Comparison of ENCODE assay signal across 23 cellular contexts in genomic region chr5:139079969-139080368, GRCh38.
DNase-seq lines count a peak whose midpoint lies in the region; ATAC-seq, FAIRE-seq and TF ChIP-seq lines count a peak whose summit lies in the region.
"Had no signal": no experiment of that assay in that cellular context is flagged by ENCODE, and none has a peak within 500 bp of the region (broad histone marks: within the 10 kb centered on the region; RNA-seq: fewer than 3 reads in every experiment).

No MANE protein-coding gene starts in this region.

- no peaks in the 10 kb centered on the region for H3K27me3 Mint-ChIP-seq in mesothelial cell of epicardium (ENCODE audit: low read depth)
- H3K27me3 Mint-ChIP-seq: B cell; CD4-positive, CD25-positive, alpha-beta regulatory T cell had no signal

- CTCF ChIA-PET in K562 (lab: Yijun Ruan, JAX; ENCODE audit: low intra/inter-chr PET ratio): interaction anchor here (0.7 kb wide), 1 partner anchor 9 kb away, joined by 3 read pairs; no protein-coding TSS in a partner anchor

- H3K9me3 Mint-ChIP-seq in mesothelial cell of epicardium: no peaks in the 10 kb centered on the region
- H3K9me3 Mint-ChIP-seq: CD8-positive, alpha-beta T cell had no signal

- H3K9me3 ChIP-seq in K562 (replicated peaks; ENCODE audit: control insufficient read depth, insufficient read depth, low read depth, low read length) (no peaks in the 10 kb centered on the region), tibial nerve (no peaks in the 10 kb centered on the region)
- H3K9me3 ChIP-seq: Caco-2 had no signal

- TF ChIP-seq CTCF in K562 (IDR thresholded peaks at IDR 0.05 in 2 of 3, conservative IDR thresholded peaks at IDR 0.05 in 1 of 3; ENCODE audit: insufficient read depth in 2 of 3, low read depth in 1 of 3, low read length in 3 of 3) (no peak), dorsolateral prefrontal cortex (IDR thresholded peaks at IDR 0.05 in 54 of 56, conservative IDR thresholded peaks at IDR 0.05 in 2 of 56; ENCODE audit: low read depth in 1 of 56, partially characterized antibody in 56 of 56) (no peak), tibial nerve (IDR thresholded peaks at IDR 0.05) (no peak), mesothelial cell of epicardium (IDR thresholded peaks at IDR 0.05; ENCODE audit: unreplicated experiment) (no peak)

- H3K27ac ChIP-seq in K562 (ENCODE audit: extremely low read depth, low read depth, low read length): no peak overlapping the region
- H3K27ac ChIP-seq in dorsolateral prefrontal cortex: peak overlapping the region in 35 of 59 donors; percentile 2 to 86 (median 62)
- H3K27ac ChIP-seq in tibial nerve: peak overlapping the region in 3 of 4 donors; percentile 63 to 83 (median 81)
- H3K27ac ChIP-seq: 22Rv1, BLaER1, C4-2B, GM23248 had no signal

- ATAC-seq in K562: no peak
- ATAC-seq: CD8-positive, alpha-beta T cell had no signal

- H3K36me3 Mint-ChIP-seq in mesothelial cell of epicardium: peaks cover 6% of the 10 kb centered on the region

- peaks cover 30% of the 10 kb centered on the region for H3K4me1 Mint-ChIP-seq in mesothelial cell of epicardium

- no peak overlapping the region for H3K4me2 ChIP-seq in K562 (ENCODE audit: insufficient read depth, low read length)
- H3K4me2 ChIP-seq: BLaER1 had no signal

- peaks cover 0 to 3% of the 10 kb centered on the region in 2 experiments; a peak in 1 of 5 replicates for H3K4me1 ChIP-seq in K562 (replicated peaks in 1 of 2; ENCODE audit: control insufficient read depth in 2 of 2, insufficient read depth in 2 of 2, low read length in 2 of 2)
- peaks cover 0 to 56% (median 20%) of the 10 kb centered on the region in 4 donors for H3K4me1 ChIP-seq in tibial nerve
- H3K4me1 ChIP-seq: BLaER1 had no signal

- no peak for TF ChIP-seq POLR2A in K562 (conservative IDR thresholded peaks at IDR 0.05)
- no peak for TF ChIP-seq POLR2A in tibial nerve (IDR thresholded peaks at IDR 0.05)

- POLR2A ChIA-PET in K562 (lab: Yijun Ruan, JAX): interaction anchor here (0.6 to 1.6 kb wide), 2 partner anchors 10 to 1674 kb away, joined by 4 to 7 read pairs; no protein-coding TSS in a partner anchor

- 0 out of 2 replicates have a peak, but pooled peaks cover 3% of the 10 kb centered on the region for H4K20me1 ChIP-seq in K562 (replicated peaks; ENCODE audit: control insufficient read depth, insufficient read depth, low read length)
- H4K20me1 ChIP-seq: BLaER1 had no signal

- intact Hi-C loops in K562 (cut with micrococcal nuclease) (no loop called here), dorsolateral prefrontal cortex (cut with DNase I) (loop anchor here in 1 of 2 donors (10.0 kb wide), 1 partner anchor 115 kb away; the partner anchor contains the start of gene SIL1)

- H3K27me3 ChIP-seq in K562 (ENCODE audit: control insufficient read depth in 2 of 2, insufficient read depth in 2 of 2, low read length in 2 of 2) (no peaks in the 10 kb centered on the region), dorsolateral prefrontal cortex (no peaks in the 10 kb centered on the region), tibial nerve (no peaks in the 10 kb centered on the region)
- H3K27me3 ChIP-seq: BLaER1 had no signal

- DNase-seq in NCI-H748 (lab: John Stamatoyannopoulos, UW; ENCODE audit: unreplicated experiment) (peak; percentile 19), NCI-H748 treated with DMSO at 0.1 percent for 48 hours (lab: John Stamatoyannopoulos, UW) (no peak), K562 (ENCODE audit: extremely low read depth in 1 of 4, low spot score in 3 of 4) (no peak), dorsolateral prefrontal cortex (no peak), tibial nerve (ENCODE audit: low spot score in 2 of 2) (no peak), mesothelial cell of epicardium (ENCODE audit: low spot score in 2 of 2, unreplicated experiment in 2 of 2) (no peak)
- DNase-seq in stimulated activated CD4-positive, alpha-beta T cell treated with anti-CD3 and anti-CD28 coated beads, Interleukin-4, amount 100 ng/mL, for 24 hours: no peak
- DNase-seq in stimulated activated CD4-positive, alpha-beta T cell treated with anti-CD3 and anti-CD28 coated beads, Interleukin-12 subunit alpha, Interleukin-12 subunit beta, amount 100 ng/mL, for 4 hours: no peak
- DNase-seq: Caco-2; CD4-positive, CD25-positive, alpha-beta regulatory T cell; CD8-positive, alpha-beta T cell; DMS153; DND-41; GM23248; H7; HCEC 1CT had no signal

- H3K36me3 ChIP-seq in K562 (ENCODE audit: control insufficient read depth, insufficient read depth, low read length) (no peaks in the 10 kb centered on the region), tibial nerve (no peaks in the 10 kb centered on the region)

- H3K9me1 ChIP-seq in K562 (ENCODE audit: control insufficient read depth, insufficient read depth, low read length): no peaks in the 10 kb centered on the region

- no peak overlapping the region for H3K4me3 Mint-ChIP-seq in mesothelial cell of epicardium
- H3K4me3 Mint-ChIP-seq: B cell; CD4-positive, CD25-positive, alpha-beta regulatory T cell; CD8-positive, alpha-beta T cell had no signal

- no TSS peak for BruUV-seq in K562 (replicated peaks; lab: Mats Ljungman, UMichigan)

- H3K4me3 ChIP-seq in K562 (no peak overlapping the region), dorsolateral prefrontal cortex (no peak overlapping the region), tibial nerve (no peak overlapping the region)
- H3K4me3 ChIP-seq: BLaER1, GM23248 had no signal

- no peaks in the 10 kb centered on the region for H3K79me2 ChIP-seq in K562 (ENCODE audit: control insufficient read depth, insufficient read depth, low read length)

- no peak for FAIRE-seq in K562 (lab: Jason Lieb, UNC)
- FAIRE-seq: A204.1, G401.6, H1 had no signal

- TF ChIP-seq RAD21 in K562 (CRISPR knock-in tag; conservative IDR thresholded peaks at IDR 0.05 in 1 of 2, IDR thresholded peaks at IDR 0.05 in 1 of 2): no peak

- H3K27ac Mint-ChIP-seq in mesothelial cell of epicardium: no peak overlapping the region
- H3K27ac Mint-ChIP-seq: B cell; CD4-positive, CD25-positive, alpha-beta regulatory T cell; CD8-positive, alpha-beta T cell had no signal

- in situ Hi-C loops in K562 (cut with MboI): no loop called here

- H3K9ac ChIP-seq in K562 (ENCODE audit: insufficient read depth in 1 of 2, low read depth in 2 of 2, low read length in 2 of 2): no peak overlapping the region
- H3K9ac ChIP-seq: BLaER1, GM23248 had no signal

- 46% methylated on average over 2 of the region's 2 CpGs for WGBS in K562 (ENCODE audit: insufficient coverage, low coverage, missing lambda C conversion rate)
- WGBS in tibial nerve, 2 donors: 53 to 64% methylated on average over 2 of the region's 2 CpGs

- H2AFZ ChIP-seq in K562 (ENCODE audit: low read depth, low read length): no peak overlapping the region
- H2AFZ ChIP-seq: GM23248 had no signal

- no peak for TF ChIP-seq EP300 in K562 (IDR thresholded peaks at IDR 0.05; ENCODE audit: low read length)
- no peak for TF ChIP-seq EP300 in tibial nerve (IDR thresholded peaks at IDR 0.05)

TF ChIP-seq in K562, 482 proteins besides CTCF, POLR2A, EP300 and RAD21:
- TF ChIP-seq, protein P1, sequence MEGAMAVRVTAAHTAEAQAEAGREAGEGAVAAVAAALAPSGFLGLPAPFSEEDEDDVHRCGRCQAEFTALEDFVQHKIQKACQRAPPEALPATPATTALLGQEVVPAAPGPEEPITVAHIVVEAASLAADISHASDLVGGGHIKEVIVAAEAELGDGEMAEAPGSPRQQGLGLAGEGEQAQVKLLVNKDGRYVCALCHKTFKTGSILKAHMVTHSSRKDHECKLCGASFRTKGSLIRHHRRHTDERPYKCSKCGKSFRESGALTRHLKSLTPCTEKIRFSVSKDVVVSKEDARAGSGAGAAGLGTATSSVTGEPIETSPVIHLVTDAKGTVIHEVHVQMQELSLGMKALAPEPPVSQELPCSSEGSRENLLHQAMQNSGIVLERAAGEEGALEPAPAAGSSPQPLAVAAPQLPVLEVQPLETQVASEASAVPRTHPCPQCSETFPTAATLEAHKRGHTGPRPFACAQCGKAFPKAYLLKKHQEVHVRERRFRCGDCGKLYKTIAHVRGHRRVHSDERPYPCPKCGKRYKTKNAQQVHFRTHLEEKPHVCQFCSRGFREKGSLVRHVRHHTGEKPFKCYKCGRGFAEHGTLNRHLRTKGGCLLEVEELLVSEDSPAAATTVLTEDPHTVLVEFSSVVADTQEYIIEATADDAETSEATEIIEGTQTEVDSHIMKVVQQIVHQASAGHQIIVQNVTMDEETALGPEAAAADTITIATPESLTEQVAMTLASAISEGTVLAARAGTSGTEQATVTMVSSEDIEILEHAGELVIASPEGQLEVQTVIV (CRISPR knock-in tag; IDR thresholded peaks at IDR 0.05; ENCODE audit: borderline replicate concordance): no peak
- TF ChIP-seq, protein P2, sequence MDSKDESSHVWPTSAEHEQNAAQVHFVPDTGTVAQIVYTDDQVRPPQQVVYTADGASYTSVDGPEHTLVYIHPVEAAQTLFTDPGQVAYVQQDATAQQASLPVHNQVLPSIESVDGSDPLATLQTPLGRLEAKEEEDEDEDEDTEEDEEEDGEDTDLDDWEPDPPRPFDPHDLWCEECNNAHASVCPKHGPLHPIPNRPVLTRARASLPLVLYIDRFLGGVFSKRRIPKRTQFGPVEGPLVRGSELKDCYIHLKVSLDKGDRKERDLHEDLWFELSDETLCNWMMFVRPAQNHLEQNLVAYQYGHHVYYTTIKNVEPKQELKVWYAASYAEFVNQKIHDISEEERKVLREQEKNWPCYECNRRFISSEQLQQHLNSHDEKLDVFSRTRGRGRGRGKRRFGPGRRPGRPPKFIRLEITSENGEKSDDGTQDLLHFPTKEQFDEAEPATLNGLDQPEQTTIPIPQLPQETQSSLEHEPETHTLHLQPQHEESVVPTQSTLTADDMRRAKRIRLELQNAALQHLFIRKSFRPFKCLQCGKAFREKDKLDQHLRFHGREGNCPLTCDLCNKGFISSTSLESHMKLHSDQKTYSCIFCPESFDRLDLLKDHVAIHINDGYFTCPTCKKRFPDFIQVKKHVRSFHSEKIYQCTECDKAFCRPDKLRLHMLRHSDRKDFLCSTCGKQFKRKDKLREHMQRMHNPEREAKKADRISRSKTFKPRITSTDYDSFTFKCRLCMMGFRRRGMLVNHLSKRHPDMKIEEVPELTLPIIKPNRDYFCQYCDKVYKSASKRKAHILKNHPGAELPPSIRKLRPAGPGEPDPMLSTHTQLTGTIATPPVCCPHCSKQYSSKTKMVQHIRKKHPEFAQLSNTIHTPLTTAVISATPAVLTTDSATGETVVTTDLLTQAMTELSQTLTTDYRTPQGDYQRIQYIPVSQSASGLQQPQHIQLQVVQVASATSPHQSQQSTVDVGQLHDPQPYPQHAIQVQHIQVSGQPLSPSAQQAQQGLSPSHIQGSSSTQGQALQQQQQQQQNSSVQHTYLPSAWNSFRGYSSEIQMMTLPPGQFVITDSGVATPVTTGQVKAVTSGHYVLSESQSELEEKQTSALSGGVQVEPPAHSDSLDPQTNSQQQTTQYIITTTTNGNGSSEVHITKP (IDR thresholded peaks at IDR 0.05; ENCODE audit: partially characterized antibody): peak; percentile 42
